ENCODE assay signal across 1 cellular context in the genomic region with DNA sequence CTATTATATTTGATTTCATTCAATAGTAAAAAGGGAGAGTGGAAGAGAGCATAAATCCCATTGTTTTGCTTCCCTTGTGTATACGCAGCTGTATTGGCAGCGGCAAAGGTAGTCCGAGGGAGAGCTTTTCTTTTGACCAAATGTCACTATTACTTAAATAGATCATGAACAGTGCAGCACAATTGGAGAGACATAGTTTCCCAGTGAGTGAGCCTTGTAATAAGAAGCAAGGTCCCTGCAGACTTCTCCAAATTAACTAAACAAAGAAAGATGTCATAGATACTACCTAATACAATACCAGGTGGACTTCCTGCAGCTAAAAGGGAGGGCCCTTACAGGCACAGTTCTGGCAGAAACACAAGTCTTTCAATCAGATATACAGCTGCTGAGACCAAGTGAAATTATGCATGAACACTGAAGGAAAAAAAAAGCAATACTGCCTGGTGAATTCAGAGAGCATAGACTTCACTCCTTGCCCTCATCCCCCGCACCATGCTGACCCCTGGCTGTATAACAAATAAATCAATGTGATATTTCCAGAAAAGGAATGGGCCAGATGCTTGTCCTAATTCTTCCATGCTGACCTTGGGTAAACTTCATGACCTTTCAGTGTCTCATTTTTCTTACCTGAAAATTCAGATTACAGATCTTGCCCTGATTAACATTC.
TF ChIP-seq lines count a peak whose summit lies in the region.

No MANE protein-coding gene starts in this region.

TF ChIP-seq in WTC11, 78 proteins besides CTCF, POLR2A, EP300 and RAD21 (continued from another document):
- no peak for TF ChIP-seq ZNF396 (CRISPR knock-in tag; IDR thresholded peaks at IDR 0.05; ENCODE audit: borderline replicate concordance)
- TF ChIP-seq NR3C1 (CRISPR knock-in tag; conservative IDR thresholded peaks at IDR 0.05; ENCODE audit: low read depth), result no peak
- TF ChIP-seq MYBL2 (CRISPR knock-in tag; IDR thresholded peaks at IDR 0.05), result no peak
- TF ChIP-seq TEAD1 (CRISPR knock-in tag; IDR thresholded peaks at IDR 0.05), result no peak
- no peak for TF ChIP-seq ETV6 (CRISPR knock-in tag; IDR thresholded peaks at IDR 0.05)
- no peak for TF ChIP-seq ELF4 (CRISPR knock-in tag; IDR thresholded peaks at IDR 0.05; ENCODE audit: low read depth)
- no peak for TF ChIP-seq TP53 (CRISPR knock-in tag; IDR thresholded peaks at IDR 0.05)
- TF ChIP-seq, protein P1, sequence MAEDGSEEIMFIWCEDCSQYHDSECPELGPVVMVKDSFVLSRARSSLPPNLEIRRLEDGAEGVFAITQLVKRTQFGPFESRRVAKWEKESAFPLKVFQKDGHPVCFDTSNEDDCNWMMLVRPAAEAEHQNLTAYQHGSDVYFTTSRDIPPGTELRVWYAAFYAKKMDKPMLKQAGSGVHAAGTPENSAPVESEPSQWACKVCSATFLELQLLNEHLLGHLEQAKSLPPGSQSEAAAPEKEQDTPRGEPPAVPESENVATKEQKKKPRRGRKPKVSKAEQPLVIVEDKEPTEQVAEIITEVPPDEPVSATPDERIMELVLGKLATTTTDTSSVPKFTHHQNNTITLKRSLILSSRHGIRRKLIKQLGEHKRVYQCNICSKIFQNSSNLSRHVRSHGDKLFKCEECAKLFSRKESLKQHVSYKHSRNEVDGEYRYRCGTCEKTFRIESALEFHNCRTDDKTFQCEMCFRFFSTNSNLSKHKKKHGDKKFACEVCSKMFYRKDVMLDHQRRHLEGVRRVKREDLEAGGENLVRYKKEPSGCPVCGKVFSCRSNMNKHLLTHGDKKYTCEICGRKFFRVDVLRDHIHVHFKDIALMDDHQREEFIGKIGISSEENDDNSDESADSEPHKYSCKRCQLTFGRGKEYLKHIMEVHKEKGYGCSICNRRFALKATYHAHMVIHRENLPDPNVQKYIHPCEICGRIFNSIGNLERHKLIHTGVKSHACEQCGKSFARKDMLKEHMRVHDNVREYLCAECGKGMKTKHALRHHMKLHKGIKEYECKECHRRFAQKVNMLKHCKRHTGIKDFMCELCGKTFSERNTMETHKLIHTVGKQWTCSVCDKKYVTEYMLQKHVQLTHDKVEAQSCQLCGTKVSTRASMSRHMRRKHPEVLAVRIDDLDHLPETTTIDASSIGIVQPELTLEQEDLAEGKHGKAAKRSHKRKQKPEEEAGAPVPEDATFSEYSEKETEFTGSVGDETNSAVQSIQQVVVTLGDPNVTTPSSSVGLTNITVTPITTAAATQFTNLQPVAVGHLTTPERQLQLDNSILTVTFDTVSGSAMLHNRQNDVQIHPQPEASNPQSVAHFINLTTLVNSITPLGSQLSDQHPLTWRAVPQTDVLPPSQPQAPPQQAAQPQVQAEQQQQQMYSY (CRISPR knock-in tag; IDR thresholded peaks at IDR 0.05), result no peak
